In the genomic region with DNA sequence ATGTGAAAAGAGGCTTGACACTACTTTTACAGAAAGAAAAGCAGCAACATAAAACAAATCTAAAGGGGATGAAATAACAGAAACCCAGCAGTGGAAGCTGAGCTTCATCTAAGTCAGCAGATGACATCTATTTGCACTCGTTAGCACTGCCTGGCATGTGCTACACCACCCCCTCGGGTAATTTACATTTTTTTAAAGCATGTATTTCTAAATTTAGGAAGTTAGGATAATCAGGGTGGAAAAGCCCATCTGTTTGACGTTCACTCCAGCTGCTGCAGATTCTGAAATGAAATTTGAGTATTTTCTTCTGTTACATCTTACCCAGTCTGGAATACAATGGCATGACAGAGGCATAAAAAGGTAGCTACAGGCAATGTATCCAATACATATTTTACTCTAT, we compare ENCODE assay signal across 28 cellular contexts. TPM values are rescaled to one million over a fixed set of nuclear protein-coding genes. Genes with fewer than 3 reads are reported as not detected.
DNase-seq lines count a peak whose midpoint lies in the region; ATAC-seq and TF ChIP-seq lines count a peak whose summit lies in the region.
"Had no signal": no experiment of that assay in that cellular context is flagged by ENCODE, and none has a peak within 500 bp of the region (broad histone marks: within the 10 kb centered on the region; RNA-seq: fewer than 3 reads in every experiment).

No MANE protein-coding gene starts in this region.

- peak overlapping the region in 3 of 5 experiments; percentile 58 to 80 (median 68) for H3K27ac Mint-ChIP-seq in brain
- H3K27ac Mint-ChIP-seq: CD14-positive monocyte; CD8-positive, alpha-beta memory T cell; T-helper 17 cell had no signal

- H3K27me3 ChIP-seq in transverse colon, result no peaks in the 10 kb centered on the region
- H3K27me3 ChIP-seq: SJCRH30 had no signal

- 40 to 46% methylated on average over 3 of the region's 3 CpGs for WGBS in transverse colon (ENCODE audit: low coverage in 1 of 2), 2 donors

- no peak for TF ChIP-seq POLR2A in transverse colon (IDR thresholded peaks at IDR 0.05)

- peaks cover 0 to 18% (median 4%) of the 10 kb centered on the region in 5 experiments for H3K9me3 Mint-ChIP-seq in brain
- H3K9me3 Mint-ChIP-seq: CD8-positive, alpha-beta memory T cell had no signal

- intact Hi-C loops in transverse colon (cut with DNase I; ENCODE audit: low total_unique reads), result no loop called here

- no peak overlapping the region for H3K27ac ChIP-seq in transverse colon
- H3K27ac ChIP-seq: A549, PC-9, SJCRH30 had no signal

- no peaks in the 10 kb centered on the region for H3K36me3 Mint-ChIP-seq in brain
- H3K36me3 Mint-ChIP-seq: CD14-positive monocyte had no signal

- peaks cover 49% of the 10 kb centered on the region for H3K4me1 Mint-ChIP-seq in brain
- H3K4me1 Mint-ChIP-seq: CD14-positive monocyte; CD8-positive, alpha-beta memory T cell had no signal

- in situ Hi-C loops in transverse colon (cut with MboI; ENCODE audit: low pct_ligation_motif_present in 1 of 4, low pct_unique_long_range_greater_than_20kb in 1 of 4, low sequenced_read_pairs in 3 of 4), result no loop called here

- ATAC-seq in GM21576 (IDR thresholded peaks at IDR 0.05; ENCODE audit: unreplicated experiment), result no peak
- no peak for ATAC-seq in GM19397 (IDR thresholded peaks at IDR 0.05; ENCODE audit: unreplicated experiment)
- ATAC-seq: A549, Right ventricle myocardium inferior, SK-N-SH treated with all-trans-retinoic acid at 6 μM for 48 hours, T-helper 17 cell had no signal

- no peak for TF ChIP-seq EP300 in transverse colon (IDR thresholded peaks at IDR 0.05; ENCODE audit: low read depth)

- H3K27me3 Mint-ChIP-seq in brain, result no peaks in the 10 kb centered on the region

- H3K4me3 Mint-ChIP-seq in brain, result peak overlapping the region in 1 of 5 experiments; percentile 19
- H3K4me3 Mint-ChIP-seq: CD14-positive monocyte; CD8-positive, alpha-beta memory T cell; T-helper 17 cell had no signal

- H3K4me1 ChIP-seq in transverse colon, result no peaks in the 10 kb centered on the region
- H3K4me1 ChIP-seq: BE2C, SJCRH30 had no signal

- no peak for TF ChIP-seq CTCF in brain (conservative IDR thresholded peaks at IDR 0.05)
- no peak for TF ChIP-seq CTCF in transverse colon (IDR thresholded peaks at IDR 0.05)

- H3K9me3 ChIP-seq in transverse colon, result no peaks in the 10 kb centered on the region
- H3K9me3 ChIP-seq: A549, BE2C, HAP-1, MG63, SJCRH30 had no signal

- DNase-seq in DMS 273 treated with DMSO at 0.1 percent for 48 hours (lab: John Stamatoyannopoulos, UW) (peak; percentile 99), NCI-H2171 treated with DMSO at 0.1 percent for 48 hours (lab: John Stamatoyannopoulos, UW) (peak; percentile 98), putamen (ENCODE audit: low spot score) (peak; percentile 70), T-helper 2 cell (no peak), transverse colon (no peak)
- DNase-seq: BE2C; CD8-positive, alpha-beta memory T cell; GOT3; KBM-7; MG63; NCI-H1105 treated with DMSO at 0.1 percent for 48 hours; NCI-H146; NCI-H2029 treated with DMSO at 0.1 percent for 48 hours; NCI-H82; PC-9; T-helper 17 cell had no signal

- H3K36me3 ChIP-seq in transverse colon, result no peaks in the 10 kb centered on the region
- H3K36me3 ChIP-seq: BE2C, HAP-1, MG63, SJCRH30 had no signal

- H3K4me3 ChIP-seq in transverse colon, result no peak overlapping the region
- H3K4me3 ChIP-seq: A549, HAP-1, MG63, PC-9, SJCRH30 had no signal

RNA-seq across cellular contexts. Expression of a gene that starts 20.7 kb away (rescaled TPM):
- polyA plus RNA-seq in brain (ENCODE audit: insufficient read depth, low read depth, low replicate concordance), result 11.9 TPM
- total RNA-seq in transverse colon, result under 1 TPM; 0.27 to 0.95 (median 0.59) TPM
- total RNA-seq: G401, NCI-H460, PC-9, RPMI7951 had no signal
- polyA plus RNA-seq: CD14-positive monocyte had no signal

Comparison
In these comparisons a context has a peak if more than half of its experiments do, and no peak if none do; other contexts are left out.
1. DNase-seq: peak in DMS 273 treated with DMSO at 0.1 percent for 48 hours (single experiment), NCI-H2171 treated with DMSO at 0.1 percent for 48 hours (single experiment) and putamen (single experiment); none in T-helper 2 cell (0 of 5) and transverse colon (single experiment).